In the genomic region with DNA sequence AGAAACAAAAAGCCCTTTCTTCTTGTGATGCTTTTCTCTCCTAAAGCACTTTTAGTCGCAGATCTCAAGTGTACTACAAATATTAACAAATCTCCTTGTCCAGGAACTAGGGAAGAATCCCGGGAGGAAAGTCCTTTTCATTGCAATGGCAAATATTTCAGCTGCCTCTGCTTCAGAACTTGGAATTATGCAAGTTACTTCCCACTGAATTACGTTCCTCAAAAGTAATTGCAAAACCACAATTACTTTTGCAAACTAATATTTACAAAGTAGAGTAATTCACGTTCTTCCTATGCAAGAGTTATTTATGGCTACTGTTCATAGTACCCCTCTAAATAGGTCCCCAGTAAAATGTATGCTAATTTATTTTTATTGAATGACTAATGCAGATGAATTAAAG, we compare ENCODE assay signal across 23 cellular contexts. TPM values are rescaled to one million over a fixed set of nuclear protein-coding genes. Genes with fewer than 3 reads are reported as not detected.
A peak's percentile ranks its signal among the peaks of the same experiment; 100 is the strongest.
DNase-seq lines count a peak whose midpoint lies in the region; ATAC-seq and TF ChIP-seq lines count a peak whose summit lies in the region.
"Had no signal": no experiment of that assay in that cellular context is flagged by ENCODE, and none has a peak within 500 bp of the region (broad histone marks: within the 10 kb centered on the region; RNA-seq: fewer than 3 reads in every experiment).

No MANE protein-coding gene starts in this region.

- peak overlapping the region; percentile 43 for H3K27ac ChIP-seq in CD4-positive, CD25-positive, alpha-beta regulatory T cell (ENCODE audit: insufficient read depth, low read length, poor library complexity, severe bottlenecking)
- H3K27ac ChIP-seq in naive thymus-derived CD4-positive, alpha-beta T cell (ENCODE audit: low read depth, low read length), result no peak overlapping the region
- no peak overlapping the region for H3K27ac ChIP-seq in RWPE1
- H3K27ac ChIP-seq: SJSA1 had no signal

- intact Hi-C loops in naive thymus-derived CD4-positive, alpha-beta T cell (cut with micrococcal nuclease), result no loop called here

- no peak for ATAC-seq in CD4-positive, CD25-positive, alpha-beta regulatory T cell (ENCODE audit: low read depth in 2 of 2)
- no peak for ATAC-seq in activated T-helper 17 cell treated with anti-CD3 and anti-CD28 coated beads, Interleukin-2, amount 50 U/mL, for 72 hours (replicated peaks)
- ATAC-seq in naive thymus-derived CD4-positive, alpha-beta T cell, result no peak
- ATAC-seq in HG02973 (IDR thresholded peaks at IDR 0.05; ENCODE audit: unreplicated experiment), result no peak
- ATAC-seq: Right ventricle myocardium inferior had no signal

- peak; percentile 12 to 30 for DNase-seq in AML-193 (lab: John Stamatoyannopoulos, UW)
- no peak for DNase-seq in CD4-positive, CD25-positive, alpha-beta regulatory T cell
- no peak for DNase-seq in naive thymus-derived CD4-positive, alpha-beta T cell
- no peak for DNase-seq in endothelial cell (ENCODE audit: low spot score)
- DNase-seq in RWPE1 (ENCODE audit: low spot score), result no peak
- DNase-seq: DMS53; GDM1; GOT3; HCEC 1CT; KG1; NCI-H1092 treated with DMSO at 0.1 percent for 48 hours; NCI-H1436 treated with DMSO at 0.1 percent for 48 hours; NCI-H1930; NCI-H2227 treated with DMSO at 0.1 percent for 48 hours; NCI-H510A treated with DMSO at 0.1 percent for 48 hours; NCI-H774; NK-92 treated with Interleukin-12 subunit alpha and Interleukin-12 subunit beta, amount 100 ng/mL, for 24 hours; OCI-M1 had no signal

- H3K4me3 ChIP-seq in CD4-positive, CD25-positive, alpha-beta regulatory T cell (ENCODE audit: low read depth, low read length), result peak overlapping the region; percentile 2
- no peak overlapping the region for H3K4me3 ChIP-seq in naive thymus-derived CD4-positive, alpha-beta T cell (ENCODE audit: low read length)
- H3K4me3 ChIP-seq: SJSA1 had no signal

- H3K27me3 ChIP-seq in CD4-positive, CD25-positive, alpha-beta regulatory T cell (ENCODE audit: control insufficient read depth, insufficient read depth, low read length), result no peaks in the 10 kb centered on the region
- no peaks in the 10 kb centered on the region for H3K27me3 ChIP-seq in naive thymus-derived CD4-positive, alpha-beta T cell (ENCODE audit: control insufficient read depth in 2 of 2, insufficient read depth in 2 of 2, low read length in 2 of 2)

- peaks cover 0 to 1% (median 0%) of the 10 kb centered on the region in 7 donors for H3K9me3 Mint-ChIP-seq in CD4-positive, CD25-positive, alpha-beta regulatory T cell
- H3K9me3 Mint-ChIP-seq in activated T-helper 17 cell treated with anti-CD3 and anti-CD28 coated beads, Interleukin-2, amount 50 U/mL, for 72 hours, result no peaks in the 10 kb centered on the region
- H3K9me3 Mint-ChIP-seq in naive thymus-derived CD4-positive, alpha-beta T cell, result no peaks in the 10 kb centered on the region
- no peaks in the 10 kb centered on the region for H3K9me3 Mint-ChIP-seq in endothelial cell (ENCODE audit: unreplicated experiment)

- peaks cover 76% of the 10 kb centered on the region for H3K4me1 ChIP-seq in CD4-positive, CD25-positive, alpha-beta regulatory T cell (ENCODE audit: control insufficient read depth, insufficient read depth, low read length, poor library complexity, severe bottlenecking)
- peaks cover 63 to 73% of the 10 kb centered on the region in 2 donors for H3K4me1 ChIP-seq in naive thymus-derived CD4-positive, alpha-beta T cell (ENCODE audit: control insufficient read depth in 2 of 2, insufficient read depth in 2 of 2, low read length in 2 of 2)
- H3K4me1 ChIP-seq: SJSA1 had no signal

- H3K36me3 Mint-ChIP-seq in CD4-positive, CD25-positive, alpha-beta regulatory T cell, result peaks cover 26% of the 10 kb centered on the region
- H3K36me3 Mint-ChIP-seq in activated T-helper 17 cell treated with anti-CD3 and anti-CD28 coated beads, Interleukin-2, amount 50 U/mL, for 72 hours (ENCODE audit: low read depth), result peaks cover 63% of the 10 kb centered on the region
- H3K36me3 Mint-ChIP-seq in naive thymus-derived CD4-positive, alpha-beta T cell, result peaks cover 13 to 35% (median 18%) of the 10 kb centered on the region in 5 donors
- peaks cover 11% of the 10 kb centered on the region for H3K36me3 Mint-ChIP-seq in endothelial cell (ENCODE audit: low read depth, unreplicated experiment)

- peak overlapping the region in 1 of 4 donors; percentile 65 for H3K4me3 Mint-ChIP-seq in CD4-positive, CD25-positive, alpha-beta regulatory T cell
- H3K4me3 Mint-ChIP-seq in activated T-helper 17 cell treated with anti-CD3 and anti-CD28 coated beads, Interleukin-2, amount 50 U/mL, for 72 hours, result peak overlapping the region; percentile 82
- peak overlapping the region in 2 of 10 donors; percentile 70 to 81 for H3K4me3 Mint-ChIP-seq in naive thymus-derived CD4-positive, alpha-beta T cell
- H3K4me3 Mint-ChIP-seq in endothelial cell (ENCODE audit: unreplicated experiment), result no peak overlapping the region

- TF ChIP-seq CTCF in endothelial cell (IDR thresholded peaks at IDR 0.05; ENCODE audit: unreplicated experiment) (no peak), RWPE1 (conservative IDR thresholded peaks at IDR 0.05; ENCODE audit: low read depth) (no peak)

- no peaks in the 10 kb centered on the region for H3K27me3 Mint-ChIP-seq in CD4-positive, CD25-positive, alpha-beta regulatory T cell
- H3K27me3 Mint-ChIP-seq in activated T-helper 17 cell treated with anti-CD3 and anti-CD28 coated beads, Interleukin-2, amount 50 U/mL, for 72 hours, result no peaks in the 10 kb centered on the region
- no peaks in the 10 kb centered on the region for H3K27me3 Mint-ChIP-seq in naive thymus-derived CD4-positive, alpha-beta T cell
- peaks cover under 1% of the 10 kb centered on the region for H3K27me3 Mint-ChIP-seq in endothelial cell (ENCODE audit: unreplicated experiment)

- POLR2A ChIA-PET in naive thymus-derived CD4-positive, alpha-beta T cell (lab: Charles Lee), result interaction anchor here (1.1 to 4.5 kb wide), 3 partner anchors 23 to 49 kb away, joined by 3 to 34 read pairs (median 4); no protein-coding TSS in a partner anchor
- POLR2A ChIA-PET in RWPE1 (lab: Yijun Ruan, JAX; ENCODE audit: low non-redundant PET), result no interaction called here

- peak overlapping the region in 2 of 3 donors; percentile 3 to 48 for H3K27ac Mint-ChIP-seq in CD4-positive, CD25-positive, alpha-beta regulatory T cell
- H3K27ac Mint-ChIP-seq in activated T-helper 17 cell treated with anti-CD3 and anti-CD28 coated beads, Interleukin-2, amount 50 U/mL, for 72 hours, result peak overlapping the region; percentile 83
- H3K27ac Mint-ChIP-seq in naive thymus-derived CD4-positive, alpha-beta T cell, result peak overlapping the region in 6 of 9 donors; percentile 8 to 94 (median 62)
- no peak overlapping the region for H3K27ac Mint-ChIP-seq in endothelial cell (ENCODE audit: unreplicated experiment)

- peaks cover 25% of the 10 kb centered on the region for H3K36me3 ChIP-seq in CD4-positive, CD25-positive, alpha-beta regulatory T cell (ENCODE audit: control insufficient read depth, insufficient read depth, low read length)
- H3K36me3 ChIP-seq in naive thymus-derived CD4-positive, alpha-beta T cell (ENCODE audit: control insufficient read depth in 2 of 3, insufficient read depth in 3 of 3, low read length in 3 of 3), result peaks cover 0 to 15% (median 3%) of the 10 kb centered on the region in 3 experiments
- H3K36me3 ChIP-seq: SJSA1 had no signal

- peaks cover 63 to 94% (median 78%) of the 10 kb centered on the region in 4 donors for H3K4me1 Mint-ChIP-seq in CD4-positive, CD25-positive, alpha-beta regulatory T cell
- peaks cover 46% of the 10 kb centered on the region for H3K4me1 Mint-ChIP-seq in activated T-helper 17 cell treated with anti-CD3 and anti-CD28 coated beads, Interleukin-2, amount 50 U/mL, for 72 hours
- H3K4me1 Mint-ChIP-seq in naive thymus-derived CD4-positive, alpha-beta T cell, result peaks cover 66 to 94% (median 89%) of the 10 kb centered on the region in 7 donors
- peaks cover 65% of the 10 kb centered on the region for H3K4me1 Mint-ChIP-seq in endothelial cell (ENCODE audit: unreplicated experiment)

- CTCF ChIA-PET in naive thymus-derived CD4-positive, alpha-beta T cell (lab: Charles Lee), result no interaction called here
- CTCF ChIA-PET in RWPE1 (lab: Yijun Ruan, JAX), result interaction anchor here (0.7 kb wide), 1 partner anchor 80 kb away, joined by 3 read pairs; no protein-coding TSS in a partner anchor

- H3K9me3 ChIP-seq in CD4-positive, CD25-positive, alpha-beta regulatory T cell (ENCODE audit: control insufficient read depth in 2 of 2, low read length in 2 of 2), result no peaks in the 10 kb centered on the region
- H3K9me3 ChIP-seq in naive thymus-derived CD4-positive, alpha-beta T cell (ENCODE audit: control insufficient read depth in 2 of 3, low read length in 3 of 3), result no peaks in the 10 kb centered on the region
- H3K9me3 ChIP-seq: SJSA1 had no signal

RNA-seq across cellular contexts. Expression of a gene that starts 14.5 kb away (rescaled TPM):
- 87.3 TPM for total RNA-seq in CD4-positive, CD25-positive, alpha-beta regulatory T cell
- 10 to 100 TPM; 62.4 to 70.3 (median 66.8) TPM for polyA plus RNA-seq in CD4-positive, CD25-positive, alpha-beta regulatory T cell
- 10 to 100 TPM; 35.3 to 37.8 TPM for total RNA-seq in activated T-helper 17 cell treated with anti-CD3 and anti-CD28 coated beads, Interleukin-2, amount 50 U/mL, for 72 hours
- 10 to 100 TPM; 45.9 to 68.3 (median 65.8) TPM for total RNA-seq in naive thymus-derived CD4-positive, alpha-beta T cell
- 10 to 100 TPM; 44.3 to 74.5 TPM for polyA plus RNA-seq in naive thymus-derived CD4-positive, alpha-beta T cell
- 24.0 TPM for total RNA-seq in endothelial cell (ENCODE audit: unreplicated experiment)
- total RNA-seq: A673, SJSA1 had no signal

Comparison
In these comparisons a context has a peak if more than half of its experiments do, and no peak if none do; other contexts are left out.
1. DNase-seq: peak in AML-193 (2 of 2); none in CD4-positive, CD25-positive, alpha-beta regulatory T cell (0 of 3), naive thymus-derived CD4-positive, alpha-beta T cell (0 of 9), endothelial cell (single experiment) and RWPE1 (single experiment).